6 cellular contexts compared by ENCODE assay signal in genomic region chr5:137058089-137058488, GRCh38.
"Had no signal": no experiment of that assay in that cellular context is flagged by ENCODE, and none has a peak within 500 bp of the region (broad histone marks: within the 10 kb centered on the region; RNA-seq: fewer than 3 reads in every experiment).

No MANE protein-coding gene starts in this region.

- H3K27ac ChIP-seq: HL-60 had no signal

- H3K4me3 ChIP-seq: K562 had no signal

- DNase-seq: IMR-90, KBM-7, KG1 had no signal

- ATAC-seq: HepG2, K562 had no signal
